In the genomic region with DNA sequence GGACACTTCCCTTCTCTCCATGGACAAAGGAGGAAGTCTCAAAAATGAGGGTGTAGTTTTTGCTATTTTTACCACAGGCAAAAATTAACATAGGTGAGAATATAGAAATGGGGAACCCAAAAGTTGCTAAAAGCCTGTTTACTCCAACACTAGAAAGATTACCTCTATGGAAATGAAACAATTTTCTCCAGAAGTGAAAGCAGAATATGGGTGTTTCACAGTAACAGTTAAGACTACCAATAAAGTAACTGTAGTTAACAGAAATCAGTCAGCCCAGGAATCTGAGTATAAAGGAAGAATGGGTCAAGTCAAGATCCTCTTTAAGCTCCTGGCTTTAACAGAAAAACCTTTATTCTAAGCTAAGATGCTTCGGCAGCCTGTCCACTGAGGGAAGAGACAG, we compare ENCODE assay signal across 10 cellular contexts. TPM values are rescaled to one million over a fixed set of nuclear protein-coding genes. Genes with fewer than 3 reads are reported as not detected.
A peak's percentile ranks its signal among the peaks of the same experiment; 100 is the strongest.
DNase-seq lines count a peak whose midpoint lies in the region; ATAC-seq and TF ChIP-seq lines count a peak whose summit lies in the region.
"Had no signal": no experiment of that assay in that cellular context is flagged by ENCODE, and none has a peak within 500 bp of the region (broad histone marks: within the 10 kb centered on the region; RNA-seq: fewer than 3 reads in every experiment).

No MANE protein-coding gene starts in this region.

- H3K27me3 ChIP-seq in HUES48 (ENCODE audit: control insufficient read depth, insufficient read depth, low read length), result no peaks in the 10 kb centered on the region
- H3K27me3 ChIP-seq: tibial nerve had no signal

- BruUV-seq in Calu3 (replicated peaks; lab: Mats Ljungman, UMichigan), result no TSS peak

- peaks cover 65% of the 10 kb centered on the region for H3K4me1 ChIP-seq in HUES48 (ENCODE audit: control insufficient read depth, insufficient read depth, low read length)

- 0 out of 2 replicates have a peak overlapping the region, but pooled peaks have one; percentile 99 for H3K4me3 ChIP-seq in HUES48 (ENCODE audit: low read depth, low read length)

- H3K36me3 ChIP-seq in HUES48 (ENCODE audit: control insufficient read depth, insufficient read depth, low read length), result peaks cover 89% of the 10 kb centered on the region

- ATAC-seq in naive thymus-derived CD8-positive, alpha-beta T cell, result peak in 1 of 2 donors; percentile 5

- intact Hi-C loops in Calu3 (cut with micrococcal nuclease; ENCODE audit: unreplicated experiment), result loop anchor here (5.0 kb wide), 2 partner anchors 196 to 266 kb away; no protein-coding TSS in a partner anchor

- H3K9ac ChIP-seq in HUES48 (ENCODE audit: low read depth, low read length), result no peak overlapping the region

- TF ChIP-seq CTCF in Calu3 (IDR thresholded peaks at IDR 0.05; ENCODE audit: unreplicated experiment), result no peak
- no peak for TF ChIP-seq CTCF in brain (conservative IDR thresholded peaks at IDR 0.05)

- DNase-seq in Calu3, result no peak
- no peak for DNase-seq in naive thymus-derived CD8-positive, alpha-beta T cell
- no peak for DNase-seq in NCI-H510A treated with DMSO at 0.1 percent for 48 hours (lab: John Stamatoyannopoulos, UW)
- no peak for DNase-seq in islet precursor cell
- DNase-seq in NCI-H524 (lab: John Stamatoyannopoulos, UW), result no peak
- no peak for DNase-seq in amygdala (lab: John Stamatoyannopoulos, UW)
- DNase-seq: NCI-H2081 treated with DMSO at 0.1 percent for 48 hours had no signal

- H3K27ac Mint-ChIP-seq in Calu3 (ENCODE audit: unreplicated experiment) (peak overlapping the region; percentile 41), brain (peak overlapping the region in 3 of 5 experiments; percentile 17 to 41 (median 20))
- H3K27ac Mint-ChIP-seq in naive thymus-derived CD8-positive, alpha-beta T cell, result peak overlapping the region; percentile 8 to 86 (median 72)

- H3K27ac ChIP-seq in HUES48 (ENCODE audit: low read depth, low read length), result peak overlapping the region; percentile 21

- H3K4me1 Mint-ChIP-seq in Calu3 (ENCODE audit: low read depth, unreplicated experiment) (peaks cover 87% of the 10 kb centered on the region), brain (peaks cover 100% of the 10 kb centered on the region)
- peaks cover 55 to 100% (median 94%) of the 10 kb centered on the region in 4 donors for H3K4me1 Mint-ChIP-seq in naive thymus-derived CD8-positive, alpha-beta T cell

- H3K9me3 ChIP-seq in HUES48 (ENCODE audit: control insufficient read depth, insufficient read depth, low read length), result no peaks in the 10 kb centered on the region
- H3K9me3 ChIP-seq: tibial nerve had no signal

- POLR2A ChIA-PET in naive thymus-derived CD8-positive, alpha-beta T cell (lab: Charles Lee), result interaction anchor here (0.9 to 1.7 kb wide), 3 partner anchors 9 kb away, joined by 4 to 23 read pairs (median 10); a partner anchor contains a TSS

- CTCF ChIA-PET in Calu3 (lab: Charles Lee), result interaction anchor here (2.3 to 2.5 kb wide), 2 partner anchors 28 to 268 kb away, joined by 7 to 13 read pairs; no protein-coding TSS in a partner anchor

- H3K4me3 Mint-ChIP-seq in Calu3 (ENCODE audit: low read depth, unreplicated experiment) (peak overlapping the region; percentile 95), brain (peak overlapping the region; percentile 31 to 100 (median 99))
- H3K4me3 Mint-ChIP-seq in naive thymus-derived CD8-positive, alpha-beta T cell, result peak overlapping the region; percentile 58 to 100 (median 91)

- H3K36me3 Mint-ChIP-seq in Calu3 (ENCODE audit: insufficient read depth, unreplicated experiment) (peaks cover 90% of the 10 kb centered on the region), brain (peaks cover 77% of the 10 kb centered on the region)
- peaks cover 4 to 87% (median 38%) of the 10 kb centered on the region in 3 donors for H3K36me3 Mint-ChIP-seq in naive thymus-derived CD8-positive, alpha-beta T cell

- no peaks in the 10 kb centered on the region for H3K27me3 Mint-ChIP-seq in Calu3 (ENCODE audit: unreplicated experiment)
- H3K27me3 Mint-ChIP-seq in brain, result no peaks in the 10 kb centered on the region
- no peaks in the 10 kb centered on the region for H3K27me3 Mint-ChIP-seq in naive thymus-derived CD8-positive, alpha-beta T cell

- H3K9me3 Mint-ChIP-seq in Calu3 (ENCODE audit: low read depth, unreplicated experiment), result no peaks in the 10 kb centered on the region
- H3K9me3 Mint-ChIP-seq in brain, result no peaks in the 10 kb centered on the region
- H3K9me3 Mint-ChIP-seq in naive thymus-derived CD8-positive, alpha-beta T cell, result no peaks in the 10 kb centered on the region

RNA-seq across cellular contexts. Expression of a gene that starts 9.3 kb away (rescaled TPM):
- 212 and 238 TPM in 2 replicates for total RNA-seq in Calu3 (2022)
- polyA plus RNA-seq in brain (ENCODE audit: insufficient read depth, low read depth, low replicate concordance), result 96.7 TPM
- 100 to 1,000 TPM; 218 to 229 TPM for total RNA-seq in naive thymus-derived CD8-positive, alpha-beta T cell
- 100 to 1,000 TPM; 176 to 226 (median 184) TPM for polyA plus RNA-seq in naive thymus-derived CD8-positive, alpha-beta T cell

Comparison
In these comparisons a context has a peak if more than half of its experiments do, and no peak if none do; other contexts are left out.
1. H3K27ac Mint-ChIP-seq: peak in every context shown above with its lines; median percentile 72 in naive thymus-derived CD8-positive, alpha-beta T cell; 41 in Calu3; 20 in brain.